In the genomic region with DNA sequence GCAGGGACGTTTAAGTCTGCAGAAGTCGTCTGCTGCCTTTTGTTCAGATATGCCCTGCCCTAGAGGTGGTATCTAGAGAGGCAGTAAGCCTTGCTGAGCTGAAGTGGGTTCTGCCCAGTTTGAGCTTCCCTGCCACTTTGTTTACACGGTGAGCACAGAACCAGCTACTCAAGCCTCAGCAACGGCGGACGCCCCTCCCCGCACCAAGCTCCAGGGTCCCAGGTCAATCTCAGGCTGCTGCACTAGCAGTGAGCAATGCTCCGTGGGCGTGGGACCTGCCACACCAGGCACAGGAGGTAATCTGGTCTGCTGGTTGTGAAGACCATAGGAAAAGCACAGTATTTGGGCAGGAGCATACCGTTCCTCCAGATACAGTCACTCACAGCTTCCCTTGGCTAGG, we compare ENCODE assay signal across 6 cellular contexts.
"Had no signal": no experiment of that assay in that cellular context is flagged by ENCODE, and none has a peak within 500 bp of the region (broad histone marks: within the 10 kb centered on the region; RNA-seq: fewer than 3 reads in every experiment).

No MANE protein-coding gene starts in this region.

- H3K4me1 Mint-ChIP-seq: IgD-negative memory B cell had no signal

- H3K9me3 Mint-ChIP-seq: IgD-negative memory B cell had no signal

- H3K36me3 Mint-ChIP-seq: IgD-negative memory B cell had no signal

- H3K27ac Mint-ChIP-seq: IgD-negative memory B cell had no signal

- H3K27ac ChIP-seq: HL-60 had no signal

- DNase-seq: IMR-90, KBM-7 had no signal

- H3K4me3 ChIP-seq: K562 had no signal

- H3K4me3 Mint-ChIP-seq: IgD-negative memory B cell had no signal

- ATAC-seq: HepG2, K562 had no signal
